In genomic region chr19:18435848-18436631, GRCh38 we compare ENCODE assay signal across 10 cellular contexts. TPM values are rescaled to one million over a fixed set of nuclear protein-coding genes. Genes with fewer than 3 reads are reported as not detected.
A peak's percentile ranks its signal among the peaks of the same experiment; 100 is the strongest.
DNase-seq lines count a peak whose midpoint lies in the region; ATAC-seq and TF ChIP-seq lines count a peak whose summit lies in the region.
"Had no signal": no experiment of that assay in that cellular context is flagged by ENCODE, and none has a peak within 500 bp of the region (broad histone marks: within the 10 kb centered on the region; RNA-seq: fewer than 3 reads in every experiment).

No MANE protein-coding gene starts in this region.

- peak overlapping the region; percentile 78 for H3K4me2 ChIP-seq in neural progenitor cell

- ATAC-seq in CD8-positive, alpha-beta T cell, result no peak
- no peak for ATAC-seq in central memory CD8-positive, alpha-beta T cell (replicated peaks; ENCODE audit: extremely low read depth, poor library complexity, severe bottlenecking)
- ATAC-seq in GM19023 (IDR thresholded peaks at IDR 0.05; ENCODE audit: unreplicated experiment), result no peak

- H3K36me3 Mint-ChIP-seq in CD8-positive, alpha-beta T cell, result peaks cover 2% of the 10 kb centered on the region
- no peaks in the 10 kb centered on the region for H3K36me3 Mint-ChIP-seq in IgD-negative memory B cell
- peaks cover 29% of the 10 kb centered on the region for H3K36me3 Mint-ChIP-seq in central memory CD8-positive, alpha-beta T cell (ENCODE audit: insufficient read depth)
- H3K36me3 Mint-ChIP-seq in neural progenitor cell, result peaks cover 3% of the 10 kb centered on the region

- CTCF ChIA-PET in CD8-positive, alpha-beta T cell (lab: Charles Lee), result interaction anchor here (1.1 to 2.2 kb wide), 2 partner anchors 15 to 16 kb away, joined by 3 to 8 read pairs; partner anchors contain the start of gene SSBP4

- H3K9me3 Mint-ChIP-seq in CD8-positive, alpha-beta T cell, result no peaks in the 10 kb centered on the region
- H3K9me3 Mint-ChIP-seq in IgD-negative memory B cell (no peaks in the 10 kb centered on the region), neural progenitor cell (no peaks in the 10 kb centered on the region)
- no peaks in the 10 kb centered on the region for H3K9me3 Mint-ChIP-seq in central memory CD8-positive, alpha-beta T cell

- peaks cover 23% of the 10 kb centered on the region for H3K4me1 ChIP-seq in CD8-positive, alpha-beta T cell (ENCODE audit: insufficient read depth, low read length)
- peaks cover 45% of the 10 kb centered on the region for H3K4me1 ChIP-seq in neural progenitor cell

- H3K27ac ChIP-seq in CD8-positive, alpha-beta T cell (ENCODE audit: low read depth, low read length), result no peak overlapping the region
- no peak overlapping the region for H3K27ac ChIP-seq in neural progenitor cell
- H3K27ac ChIP-seq: parathyroid adenoma had no signal

- peak overlapping the region; percentile 22 for H3K27ac Mint-ChIP-seq in CD8-positive, alpha-beta T cell
- H3K27ac Mint-ChIP-seq in IgD-negative memory B cell, result peak overlapping the region in 1 of 3 donors; percentile 85
- no peak overlapping the region for H3K27ac Mint-ChIP-seq in central memory CD8-positive, alpha-beta T cell (ENCODE audit: low read depth)
- peak overlapping the region; percentile 60 for H3K27ac Mint-ChIP-seq in neural progenitor cell

- peaks cover 6% of the 10 kb centered on the region for H3K79me2 ChIP-seq in neural progenitor cell (ENCODE audit: low read depth)
- H3K79me2 ChIP-seq: parathyroid adenoma had no signal

- intact Hi-C loops in CD8-positive, alpha-beta T cell (cut with DNase I, micrococcal nuclease), result loop anchor here in 1 of 2 experiments (2.0 kb wide), 2 partner anchors 17 to 87 kb away; partner anchors contain the start of genes ELL and SSBP4

- no peak overlapping the region for H3K9ac ChIP-seq in neural progenitor cell
- H3K9ac ChIP-seq: parathyroid adenoma had no signal

- POLR2A ChIA-PET in CD8-positive, alpha-beta T cell (lab: Charles Lee), result interaction anchor here (0.9 to 1.4 kb wide), 2 partner anchors 14 to 395 kb away, joined by 3 to 5 read pairs; partner anchors contain the start of gene UPF1

- H3K9me3 ChIP-seq in CD8-positive, alpha-beta T cell (ENCODE audit: low read length), result no peaks in the 10 kb centered on the region
- no peaks in the 10 kb centered on the region for H3K9me3 ChIP-seq in neural progenitor cell (ENCODE audit: low read depth)

- TF ChIP-seq CTCF in CD8-positive, alpha-beta T cell (IDR thresholded peaks at IDR 0.05), result no peak
- no peak for TF ChIP-seq CTCF in neural progenitor cell (IDR thresholded peaks at IDR 0.05)

- no peaks in the 10 kb centered on the region for H3K36me3 ChIP-seq in CD8-positive, alpha-beta T cell (ENCODE audit: insufficient read depth, low read length)
- no peaks in the 10 kb centered on the region for H3K36me3 ChIP-seq in neural progenitor cell

- peaks cover 18% of the 10 kb centered on the region for H3K4me1 Mint-ChIP-seq in CD8-positive, alpha-beta T cell (ENCODE audit: low read depth)
- H3K4me1 Mint-ChIP-seq in IgD-negative memory B cell (peaks cover 6 to 15% (median 13%) of the 10 kb centered on the region in 3 donors), neural progenitor cell (peaks cover 51% of the 10 kb centered on the region)
- H3K4me1 Mint-ChIP-seq in central memory CD8-positive, alpha-beta T cell, result peaks cover 18% of the 10 kb centered on the region

- peak overlapping the region; percentile 65 for H3K4me3 ChIP-seq in CD8-positive, alpha-beta T cell (ENCODE audit: low read depth, low read length)
- H3K4me3 ChIP-seq in neural progenitor cell, result no peak overlapping the region

- peaks cover 33% of the 10 kb centered on the region for H4K20me1 ChIP-seq in neural progenitor cell (ENCODE audit: low read depth)

- H3K27me3 Mint-ChIP-seq in CD8-positive, alpha-beta T cell (ENCODE audit: low read depth), result no peaks in the 10 kb centered on the region
- H3K27me3 Mint-ChIP-seq in IgD-negative memory B cell (no peaks in the 10 kb centered on the region), neural progenitor cell (ENCODE audit: insufficient read depth, low read depth) (peaks cover 9% of the 10 kb centered on the region)
- H3K27me3 Mint-ChIP-seq in central memory CD8-positive, alpha-beta T cell, result no peaks in the 10 kb centered on the region

- H3K27me3 ChIP-seq in CD8-positive, alpha-beta T cell (ENCODE audit: insufficient read depth, low read length), result no peaks in the 10 kb centered on the region
- no peaks in the 10 kb centered on the region for H3K27me3 ChIP-seq in neural progenitor cell

- DNase-seq in CD8-positive, alpha-beta T cell, result no peak
- no peak for DNase-seq in central memory CD8-positive, alpha-beta T cell (ENCODE audit: low spot score in 2 of 2)
- DNase-seq in neural progenitor cell (ENCODE audit: low spot score) (no peak), HuH-7 (ENCODE audit: low spot score) (no peak), anterior cingulate cortex (lab: John Stamatoyannopoulos, UW) (no peak)
- no peak for DNase-seq in stimulated activated CD4-positive, alpha-beta T cell treated with anti-CD3 and anti-CD28 coated beads, Interleukin-4, amount 100 ng/mL, for 4 hours

- H3K4me3 Mint-ChIP-seq in CD8-positive, alpha-beta T cell, result peak overlapping the region; percentile 69
- peak overlapping the region; percentile 66 to 84 (median 78) for H3K4me3 Mint-ChIP-seq in IgD-negative memory B cell
- H3K4me3 Mint-ChIP-seq in central memory CD8-positive, alpha-beta T cell, result peak overlapping the region; percentile 74
- peak overlapping the region; percentile 84 for H3K4me3 Mint-ChIP-seq in neural progenitor cell

- H2AFZ ChIP-seq in neural progenitor cell (replicated peaks), result no peak overlapping the region

- peaks cover 81% of the 10 kb centered on the region for H3F3A ChIP-seq in neural progenitor cell (ENCODE audit: low read depth)

RNA-seq across cellular contexts. Expression of gene ISYNA1, which starts 1.9 kb away (rescaled TPM):
- total RNA-seq in CD8-positive, alpha-beta T cell, result 10 to 100 TPM; 54.5 to 54.7 TPM
- polyA plus RNA-seq in IgD-negative memory B cell, result 17.2 TPM
- 81.7 and 203 TPM in 2 replicates for total RNA-seq in neural progenitor cell (ENCODE audit: low replicate concordance)

RNA-seq across cellular contexts. Expression of gene SSBP4, which starts 16.8 kb away (rescaled TPM):
- total RNA-seq in CD8-positive, alpha-beta T cell, result 10 to 100 TPM; 49.9 to 58.2 TPM
- 97.4 TPM for polyA plus RNA-seq in IgD-negative memory B cell
- total RNA-seq in neural progenitor cell (ENCODE audit: low replicate concordance), result 21.1 and 50.5 TPM in 2 replicates

RNA-seq across cellular contexts. Expression of gene LRRC25, which starts 38.6 kb away (rescaled TPM):
- total RNA-seq in CD8-positive, alpha-beta T cell, result under 1 TPM in 1 of 2 experiments, not detected in 1; 0.22 TPM
- 14.9 TPM for polyA plus RNA-seq in IgD-negative memory B cell
- 0.03 TPM in 1 of 2 replicates, not detected in the other for total RNA-seq in neural progenitor cell (ENCODE audit: low replicate concordance)

RNA-seq across cellular contexts. Expression of gene GDF15, which starts 50.1 kb away (rescaled TPM):
- not detected for total RNA-seq in CD8-positive, alpha-beta T cell
- polyA plus RNA-seq in IgD-negative memory B cell, result not detected
- 0.19 and 2.5 TPM in 2 replicates for total RNA-seq in neural progenitor cell (ENCODE audit: low replicate concordance)
- total RNA-seq: frontal cortex had no signal
